8 cellular contexts compared by ENCODE assay signal in the genomic region with DNA sequence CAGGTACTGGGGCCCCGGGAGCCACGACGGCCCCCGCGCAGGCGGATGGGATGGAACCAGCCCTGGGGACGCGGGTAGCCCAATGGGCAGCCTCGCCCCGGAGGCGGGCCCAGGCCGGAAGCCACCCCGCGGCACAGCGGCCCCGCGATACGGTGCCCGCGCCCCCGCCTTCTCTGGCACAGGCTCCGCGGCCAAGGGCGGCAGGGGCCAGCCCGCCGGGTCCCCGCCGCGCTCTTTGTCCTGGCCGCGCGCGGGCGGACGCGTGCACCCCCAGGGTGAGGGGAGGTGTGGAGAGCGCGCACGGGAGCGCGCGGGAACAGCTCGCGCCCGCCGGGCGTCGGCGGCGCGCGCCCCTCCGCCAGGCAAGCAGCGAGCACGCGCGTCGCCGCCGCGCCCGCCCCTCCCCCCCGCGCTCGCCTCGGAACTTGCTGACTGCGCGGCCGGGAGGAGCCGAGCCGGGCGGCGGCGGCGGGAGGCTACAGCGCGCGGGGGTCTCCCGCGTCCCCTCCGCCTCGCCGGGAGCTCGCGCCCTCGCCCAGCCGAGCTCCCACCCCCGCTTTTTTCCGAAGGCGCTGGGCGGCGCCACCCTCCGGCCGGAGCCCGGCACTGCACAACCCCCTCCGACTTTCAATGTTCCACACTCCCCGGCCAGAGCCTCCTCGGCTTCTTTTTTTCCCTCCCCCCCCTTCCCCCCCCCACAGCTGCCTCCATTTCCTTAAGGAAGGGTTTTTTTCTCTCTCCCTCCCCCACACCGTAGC. TPM values are rescaled to one million over a fixed set of nuclear protein-coding genes. Genes with fewer than 3 reads are reported as not detected.
DNase-seq lines count a peak whose midpoint lies in the region; ATAC-seq and TF ChIP-seq lines count a peak whose summit lies in the region.

Gene UBE2E3 (plus strand): TSS at position 421 of the 758 bp plus-strand sequence. CDS start 1,438 bp downstream, outside the sequence.

- H3K27ac Mint-ChIP-seq in endodermal cell: peak within 1 kb of the TSS; percentile 95

- H3K9me3 Mint-ChIP-seq in endodermal cell: no peaks in the 10 kb centered on the region

- peak within 1 kb of the TSS; percentile 74 for H3K9ac ChIP-seq in endodermal cell (ENCODE audit: extremely low read depth, low read length, poor library complexity, severe bottlenecking)

- peaks cover 9% of the 10 kb centered on the region for H3K36me3 Mint-ChIP-seq in endodermal cell (ENCODE audit: low read depth)

- H3K9me3 ChIP-seq in endodermal cell (ENCODE audit: control insufficient read depth, low read length): no peaks in the 10 kb centered on the region
- no peaks in the 10 kb centered on the region for H3K9me3 ChIP-seq in mesodermal cell (ENCODE audit: control insufficient read depth, low read length)

- H3K4me3 ChIP-seq in endodermal cell (ENCODE audit: low read length): peak within 1 kb of the TSS; percentile 96
- peak within 1 kb of the TSS; percentile 77 for H3K4me3 ChIP-seq in mesodermal cell (ENCODE audit: extremely low read depth, insufficient read depth, low read length, poor library complexity, severe bottlenecking)

- H3K27me3 ChIP-seq in endodermal cell (ENCODE audit: control insufficient read depth, insufficient read depth, low read length, poor library complexity, severe bottlenecking): no peaks in the 10 kb centered on the region

- peaks cover 49% of the 10 kb centered on the region for H3K4me1 Mint-ChIP-seq in endodermal cell

- peaks cover 6% of the 10 kb centered on the region for H3K36me3 ChIP-seq in endodermal cell (ENCODE audit: control insufficient read depth, insufficient read depth, low read length)
- H3K36me3 ChIP-seq in mesodermal cell (ENCODE audit: control insufficient read depth, insufficient read depth, low read length): peaks cover 3% of the 10 kb centered on the region

- no peaks in the 10 kb centered on the region for H3K27me3 Mint-ChIP-seq in endodermal cell (ENCODE audit: insufficient read depth)

- TF ChIP-seq POLR2A in GM19193 (IDR thresholded peaks at IDR 0.05; ENCODE audit: extremely low read depth, insufficient read depth, insufficient read length): peak; percentile 66

- H3K4me1 ChIP-seq in endodermal cell (ENCODE audit: control insufficient read depth, insufficient read depth, low read length): peaks cover 10% of the 10 kb centered on the region
- H3K4me1 ChIP-seq in mesodermal cell (ENCODE audit: control insufficient read depth, insufficient read depth, low read length, poor library complexity, severe bottlenecking): peaks cover 11% of the 10 kb centered on the region

- DNase-seq in NOMO-1 (lab: John Stamatoyannopoulos, UW; ENCODE audit: unreplicated experiment in 2 of 2) (peak; percentile 55 to 82), endodermal cell (peak; percentile 95)
- peak; percentile 25 for DNase-seq in activated CD8-positive, alpha-beta memory T cell treated with anti-CD3 and anti-CD28 coated beads, Interleukin-2, amount 50 U/mL, for 1 hour (ENCODE audit: extremely low read depth)
- peak; percentile 57 to 68 for DNase-seq in stimulated activated CD8-positive, alpha-beta memory T cell treated with anti-CD3 and anti-CD28 coated beads, Interleukin-15, amount 100 ng/mL, for 4 hours (ENCODE audit: low read depth in 2 of 2)

- peak within 1 kb of the TSS; percentile 81 for H3K27ac ChIP-seq in C4-2B
- H3K27ac ChIP-seq in endodermal cell (ENCODE audit: low read depth, low read length): peak within 1 kb of the TSS; percentile 74
- peak within 1 kb of the TSS; percentile 91 for H3K27ac ChIP-seq in mesodermal cell (ENCODE audit: low read depth, low read length, severe bottlenecking)

- peak within 1 kb of the TSS; percentile 88 for H3K4me3 Mint-ChIP-seq in endodermal cell

- TF ChIP-seq CTCF in C4-2B (conservative IDR thresholded peaks at IDR 0.05) (peak; percentile 71), endodermal cell (conservative IDR thresholded peaks at IDR 0.05) (peak; percentile 75)

- ATAC-seq in HG03432 (IDR thresholded peaks at IDR 0.05; ENCODE audit: unreplicated experiment): peak; percentile 81

- WGBS in endodermal cell (ENCODE audit: insufficient coverage in 1 of 2, insufficient read length in 1 of 2), 2 experiments: 0% methylated on average over 4 to 99 of the region's 99 CpGs
- 1% methylated on average over 36 to 40 of the region's 99 CpGs for WGBS in mesodermal cell (ENCODE audit: insufficient coverage in 2 of 2), 2 experiments

RNA-seq across cellular contexts. Expression of gene UBE2E3, which starts in this region (rescaled TPM):
- 10 to 100 TPM; 84.2 to 85.0 TPM for total RNA-seq in endodermal cell
- 275 TPM for polyA plus RNA-seq in endodermal cell (2013, experiment 1 of 2)
- polyA plus RNA-seq in endodermal cell (2013, experiment 2 of 2): 231 TPM
- polyA plus RNA-seq in mesodermal cell (2013, experiment 1 of 2): 226 TPM
- 232 TPM for polyA plus RNA-seq in mesodermal cell (2013, experiment 2 of 2)

Comparison
In these comparisons a context has a peak if more than half of its experiments do, and no peak if none do; other contexts are left out.
1. Peak in every context shown above with its lines: DNase-seq, ATAC-seq, H3K4me3 ChIP-seq and H3K27ac ChIP-seq.
2. DNase-seq: peak in every context shown above with its lines; median percentile 95 in endodermal cell; 68 in NOMO-1; 62 in stimulated activated CD8-positive, alpha-beta memory T cell treated with anti-CD3 and anti-CD28 coated beads, Interleukin-15, amount 100 ng/mL, for 4 hours; 25 in activated CD8-positive, alpha-beta memory T cell treated with anti-CD3 and anti-CD28 coated beads, Interleukin-2, amount 50 U/mL, for 1 hour.